36 cellular contexts compared by ENCODE assay signal in the genomic region with DNA sequence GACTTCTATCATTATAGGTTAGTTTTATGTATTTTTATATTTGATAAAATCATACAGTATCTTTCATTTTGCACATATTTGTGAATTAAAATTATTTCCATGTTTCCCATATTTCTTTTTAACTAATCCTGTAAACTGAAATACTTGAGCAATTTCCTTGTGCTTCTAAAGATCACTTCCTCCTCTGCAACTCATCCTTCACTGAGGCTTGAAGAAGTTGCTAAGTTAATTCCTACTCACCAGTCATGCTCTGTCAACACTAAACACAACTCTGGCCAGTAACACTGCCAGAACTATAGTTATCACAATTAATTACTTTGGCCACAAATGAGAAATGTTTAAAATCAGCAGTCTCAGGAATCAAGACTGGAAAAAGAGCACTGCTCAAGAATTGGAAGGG. TPM values are rescaled to one million over a fixed set of nuclear protein-coding genes. Genes with fewer than 3 reads are reported as not detected.
DNase-seq lines count a peak whose midpoint lies in the region; ATAC-seq, FAIRE-seq and TF ChIP-seq lines count a peak whose summit lies in the region.
"Had no signal": no experiment of that assay in that cellular context is flagged by ENCODE, and none has a peak within 500 bp of the region (broad histone marks: within the 10 kb centered on the region; RNA-seq: fewer than 3 reads in every experiment).

No MANE protein-coding gene starts in this region.

- peak; percentile 66 for FAIRE-seq in RCC 7860 (lab: Jason Lieb, UNC)

- H3K27me3 Mint-ChIP-seq in HFFc6 (ENCODE audit: insufficient read depth), result no peaks in the 10 kb centered on the region

- H3K36me3 Mint-ChIP-seq in HFFc6 (ENCODE audit: low read depth), result no peaks in the 10 kb centered on the region
- H3K36me3 Mint-ChIP-seq: activated naive CD4-positive, alpha-beta T cell treated with anti-CD3 and anti-CD28 coated beads, Interleukin-2, amount 50 U/mL, for 72 hours; immature natural killer cell; memory B cell had no signal

- H3K4me3 Mint-ChIP-seq in HFFc6, result no peak overlapping the region
- H3K4me3 Mint-ChIP-seq: activated CD4-positive, alpha-beta T cell treated with anti-CD3 and anti-CD28 coated beads, Interleukin-2, amount 10 ng/mL, durations not matched to agents 24 days and 14 days; immature natural killer cell; memory B cell; neural crest cell had no signal

- H3K4me1 Mint-ChIP-seq in HFFc6 (ENCODE audit: low read depth), result peaks cover 85% of the 10 kb centered on the region
- H3K4me1 Mint-ChIP-seq: immature natural killer cell, memory B cell, neural crest cell had no signal

- H3K4me3 ChIP-seq in MG63, result no peak overlapping the region
- H3K4me3 ChIP-seq: colonic mucosa, ovary, skin epidermis, suprapubic skin, upper lobe of left lung had no signal

- ATAC-seq in HG03095 (IDR thresholded peaks at IDR 0.05; ENCODE audit: unreplicated experiment), result no peak
- ATAC-seq: activated naive CD4-positive, alpha-beta T cell treated with anti-CD3 and anti-CD28 coated beads, Interleukin-2, amount 50 U/mL, for 72 hours; Panc1 had no signal

- H3K36me3 ChIP-seq in MG63, result no peaks in the 10 kb centered on the region
- H3K36me3 ChIP-seq: colonic mucosa, ovary, suprapubic skin, upper lobe of left lung had no signal

- H3K27me3 ChIP-seq in MG63, result no peaks in the 10 kb centered on the region
- H3K27me3 ChIP-seq: colonic mucosa, ovary, suprapubic skin, upper lobe of left lung had no signal

- no peaks in the 10 kb centered on the region for H3K9me3 ChIP-seq in MG63
- H3K9me3 ChIP-seq: Caco-2, colonic mucosa, ovary, suprapubic skin, upper lobe of left lung had no signal

- H3K27ac Mint-ChIP-seq in HFFc6, result 0 out of 2 replicates have a peak overlapping the region, but pooled peaks have one; percentile 14
- H3K27ac Mint-ChIP-seq: activated CD4-positive, alpha-beta T cell treated with anti-CD3 and anti-CD28 coated beads, Interleukin-2, amount 10 ng/mL, durations not matched to agents 24 days and 14 days; activated naive CD4-positive, alpha-beta T cell treated with anti-CD3 and anti-CD28 coated beads, Interleukin-2, amount 50 U/mL, for 72 hours; immature natural killer cell; memory B cell had no signal

- TF ChIP-seq CTCF in HFFc6 (IDR thresholded peaks at IDR 0.05), result no peak

- H3K9me3 Mint-ChIP-seq in HFFc6, result no peaks in the 10 kb centered on the region
- H3K9me3 Mint-ChIP-seq: activated CD4-positive, alpha-beta T cell treated with anti-CD3 and anti-CD28 coated beads, Interleukin-2, amount 10 ng/mL, durations not matched to agents 24 days and 14 days; activated naive CD4-positive, alpha-beta T cell treated with anti-CD3 and anti-CD28 coated beads, Interleukin-2, amount 50 U/mL, for 72 hours; memory B cell; neural crest cell had no signal

- DNase-seq in CD1c-positive myeloid dendritic cell (ENCODE audit: extremely low spot score) (peak; percentile 9), HFFc6 (no peak), RCC 7860 (ENCODE audit: low spot score) (peak; percentile 17), kidney tubule cell (ENCODE audit: low spot score) (peak; percentile 78), mucosa of gallbladder (ENCODE audit: low spot score) (no peak), MG63 (no peak), DMS 273 (lab: John Stamatoyannopoulos, UW; ENCODE audit: unreplicated experiment) (no peak)
- DNase-seq: activated CD4-positive, alpha-beta T cell treated with anti-CD3 and anti-CD28 coated beads, Interleukin-2, amount 10 ng/mL, durations not matched to agents 24 days and 14 days; anterior cingulate cortex; C1 segment of cervical spinal cord; Caco-2; colonic mucosa; DMS79; effector CD4-positive, alpha-beta T cell; GF-D8; GOT3; immature natural killer cell; NCI-H1092 treated with DMSO at 0.1 percent for 48 hours; NCI-H187; NCI-H2171; NCI-H510A; ovary; retina; SHP77; stimulated activated naive CD4-positive, alpha-beta T cell; SW 1271; upper lobe of left lung had no signal

RNA-seq across cellular contexts. Expression of a gene that starts 6.7 kb away (rescaled TPM):
- total RNA-seq in HFFc6 (2021; fragmentation: NEBNext Ultra II Directional; extraction: Animal tissue kit (Norgen Biotek cat#: 25700)), result under 1 TPM in 4 of 6 experiments, not detected in 2; 0.14 to 0.38 (median 0.20) TPM
- 0.29 TPM for total RNA-seq in mucosa of gallbladder
- total RNA-seq in MG63 (2014; rRNA removed; shearing (Covaris generic); ENCODE audit: low replicate concordance), result not detected in 2 replicates
- total RNA-seq: activated CD4-positive, alpha-beta T cell treated with anti-CD3 and anti-CD28 coated beads, Interleukin-2, amount 10 ng/mL, durations not matched to agents 24 days and 14 days; activated CD8-positive, alpha-beta memory T cell treated with anti-CD3 and anti-CD28 coated beads for 36 hours; Caco-2; colonic mucosa; glomerular endothelial cell had no signal

Comparison
In these comparisons a context has a peak if more than half of its experiments do, and no peak if none do; other contexts are left out.
1. DNase-seq: peak in CD1c-positive myeloid dendritic cell (single experiment), RCC 7860 (single experiment) and kidney tubule cell (single experiment); none in HFFc6 (single experiment), mucosa of gallbladder (single experiment), MG63 (single experiment) and DMS 273 (single experiment).